Comparison of ENCODE assay signal across 25 cellular contexts in the genomic region with DNA sequence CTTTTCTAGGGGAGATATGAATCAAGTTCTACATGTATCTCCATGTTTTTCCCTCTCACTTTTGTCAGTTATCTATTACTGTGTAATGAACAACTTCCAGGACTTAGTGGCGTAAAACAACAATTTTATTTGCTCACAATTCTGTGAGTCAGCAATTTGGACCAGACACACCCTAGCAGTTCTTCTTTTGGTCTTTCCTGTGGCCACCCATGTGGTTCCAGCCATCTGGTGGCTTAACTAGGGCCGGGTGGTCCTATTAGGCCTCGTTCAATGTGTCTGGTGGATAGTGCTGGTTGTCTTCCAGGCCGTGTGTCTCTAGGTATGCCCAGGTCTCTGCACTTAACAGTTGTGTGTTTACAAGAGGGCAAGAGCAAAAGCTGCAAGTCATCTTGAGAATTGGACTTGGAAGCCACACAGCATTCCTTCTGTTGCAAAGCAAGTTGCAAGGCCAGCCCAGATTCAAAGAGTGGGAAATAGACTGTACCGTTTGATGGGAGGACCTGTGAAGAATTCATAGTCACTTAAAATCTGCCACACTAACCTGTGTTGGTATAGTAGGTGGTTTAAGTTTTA. TPM values are rescaled to one million over a fixed set of nuclear protein-coding genes. Genes with fewer than 3 reads are reported as not detected.
"Had no signal": no experiment of that assay in that cellular context is flagged by ENCODE, and none has a peak within 500 bp of the region (broad histone marks: within the 10 kb centered on the region; RNA-seq: fewer than 3 reads in every experiment).

No MANE protein-coding gene starts in this region.

- ATAC-seq: naive thymus-derived CD4-positive, alpha-beta T cell; psoas muscle had no signal

- FAIRE-seq: frontal cortex, islet of Langerhans, small intestine had no signal

- H3K9ac ChIP-seq: parathyroid adenoma had no signal

- H3K9me3 ChIP-seq: esophagus muscularis mucosa, heart right ventricle, psoas muscle, suprapubic skin, thyroid gland, uterus had no signal

- DNase-seq: cortex of kidney; dorsolateral prefrontal cortex; effector CD8-positive, alpha-beta T cell; heart right ventricle; hypothalamus; kidney glomerular epithelial cell; mesendoderm; naive thymus-derived CD4-positive, alpha-beta T cell; nephron progenitor cell; psoas muscle; small intestine; stimulated activated CD4-positive, alpha-beta T cell treated with anti-CD3 and anti-CD28 coated beads, Interleukin-12 subunit alpha, Interleukin-12 subunit beta, amount 100 ng/mL, for 4 hours; stimulated activated naive CD4-positive, alpha-beta T cell treated with Interleukin-2 at 50 U/mL for 16 hours; uterus had no signal

- H3K79me2 ChIP-seq: parathyroid adenoma had no signal

- H3K4me3 Mint-ChIP-seq: naive thymus-derived CD4-positive, alpha-beta T cell; nephron progenitor cell; type B pancreatic cell had no signal

- H3K36me3 ChIP-seq: uterus had no signal

- H3K4me1 ChIP-seq: parathyroid adenoma, suprapubic skin, thyroid gland, uterus had no signal

- H3K27ac Mint-ChIP-seq: nephron progenitor cell, type B pancreatic cell had no signal

- H2AFZ ChIP-seq: parathyroid adenoma had no signal

- H3K9me3 Mint-ChIP-seq: naive thymus-derived CD4-positive, alpha-beta T cell; nephron progenitor cell; type B pancreatic cell had no signal

- H3K27me3 Mint-ChIP-seq: naive thymus-derived CD4-positive, alpha-beta T cell; type B pancreatic cell had no signal

- H3K4me1 Mint-ChIP-seq: nephron progenitor cell had no signal

- H3K27me3 ChIP-seq: dorsolateral prefrontal cortex, esophagus muscularis mucosa, heart right ventricle, suprapubic skin, thyroid gland, uterus had no signal

- H3K4me3 ChIP-seq: dorsolateral prefrontal cortex, esophagus muscularis mucosa, heart right ventricle, psoas muscle, suprapubic skin, thyroid gland, uterus had no signal

- H3K27ac ChIP-seq: dorsolateral prefrontal cortex, esophagus muscularis mucosa, heart right ventricle, parathyroid adenoma, psoas muscle, suprapubic skin, thyroid gland, uterus had no signal

RNA-seq across cellular contexts. Expression of a gene that starts 20.8 kb away (rescaled TPM):
- total RNA-seq: glomerular endothelial cell, heart right ventricle, lung microvascular endothelial cell, omental fat pad, psoas muscle, thyroid gland, uterus had no signal
- polyA plus RNA-seq: liver; naive thymus-derived CD4-positive, alpha-beta T cell; psoas muscle had no signal
